ENCODE assay signal across 25 cellular contexts in genomic region chr3:33885496-33885895, GRCh38.
"Had no signal": no experiment of that assay in that cellular context is flagged by ENCODE, and none has a peak within 500 bp of the region (broad histone marks: within the 10 kb centered on the region; RNA-seq: fewer than 3 reads in every experiment).

No MANE protein-coding gene starts in this region.

- H3K4me3 ChIP-seq: breast epithelium, coronary artery, esophagus squamous epithelium, gastrocnemius medialis, left lung, lung, thyroid gland, uterus had no signal

- ATAC-seq: activated CD4-positive, CD25-positive, alpha-beta regulatory T cell treated with anti-CD3 and anti-CD28 coated beads, Interleukin-2, amount 50 U/mL, for 24 hours; activated CD8-positive, alpha-beta T cell treated with anti-CD3 and anti-CD28 coated beads, Interleukin-2, amount 10 ng/mL, durations not matched to agents 7 days and 5 days; activated T-helper 17 cell treated with anti-CD3 and anti-CD28 coated beads, Interleukin-2, amount 50 U/mL, for 72 hours; gastrocnemius medialis; left lung; naive thymus-derived CD8-positive, alpha-beta T cell; sciatic nerve; stimulated activated naive B cell treated with anti-CD40 and anti-IgM and Interleukin-4, amounts not matched to agents 10 μg/mL and 1 μg/mL and 100 μg/mL, for 72 hours had no signal

- H3K27ac Mint-ChIP-seq: activated CD4-positive, alpha-beta T cell treated with anti-CD3 and anti-CD28 coated beads, Interleukin-2, amount 10 ng/mL, durations not matched to agents 7 days and 5 days; activated CD8-positive, alpha-beta T cell treated with anti-CD3 and anti-CD28 coated beads, Interleukin-2, amount 10 ng/mL, durations not matched to agents 7 days and 5 days; activated naive CD4-positive, alpha-beta T cell treated with anti-CD3 and anti-CD28 coated beads, Interleukin-2, amount 50 U/mL, for 72 hours; activated T-helper 17 cell treated with anti-CD3 and anti-CD28 coated beads, Interleukin-2, amount 50 U/mL, for 72 hours; mesothelial cell of epicardium; stimulated activated naive B cell treated with anti-CD40 and anti-IgM and Interleukin-4, amounts not matched to agents 10 μg/mL and 1 μg/mL and 100 μg/mL, for 72 hours; T-helper 2 cell treated with Interferon-gamma antibody and Interleukin-4, amounts not matched to agents 5 μg/mL and 100 μg/mL, for 36 hours had no signal

- DNase-seq: activated CD4-positive, alpha-beta T cell treated with anti-CD3 and anti-CD28 coated beads, Interleukin-2, amount 10 ng/mL, durations not matched to agents 7 days and 5 days; activated CD8-positive, alpha-beta T cell treated with anti-CD3 and anti-CD28 coated beads, Interleukin-2, amount 10 ng/mL, durations not matched to agents 7 days and 5 days; esophagus squamous epithelium; gastrocnemius medialis; hippocampal formation; kidney glomerular epithelial cell; left lung; naive thymus-derived CD8-positive, alpha-beta T cell; posterior cingulate gyrus; small intestine; stimulated activated CD4-positive, alpha-beta T cell treated with anti-CD3 and anti-CD28 coated beads, Interleukin-2, amount 100 ng/mL, for 24 hours; stimulated activated naive B cell treated with anti-CD40 and anti-IgM and Interleukin-4, amounts not matched to agents 10 μg/mL and 1 μg/mL and 100 μg/mL, for 72 hours; thyroid gland; uterus had no signal

- H3K9me3 ChIP-seq: breast epithelium, esophagus squamous epithelium, gastrocnemius medialis, left lung, thyroid gland, uterus had no signal

- H3K4me3 Mint-ChIP-seq: activated CD4-positive, alpha-beta T cell treated with anti-CD3 and anti-CD28 coated beads, Interleukin-2, amount 10 ng/mL, durations not matched to agents 7 days and 5 days; activated CD8-positive, alpha-beta T cell treated with anti-CD3 and anti-CD28 coated beads, Interleukin-2, amount 10 ng/mL, durations not matched to agents 7 days and 5 days; activated T-helper 17 cell treated with anti-CD3 and anti-CD28 coated beads, Interleukin-2, amount 50 U/mL, for 72 hours; central memory CD8-positive, alpha-beta T cell; mesothelial cell of epicardium; naive thymus-derived CD8-positive, alpha-beta T cell; stimulated activated naive B cell treated with anti-CD40 and anti-IgM and Interleukin-4, amounts not matched to agents 10 μg/mL and 1 μg/mL and 100 μg/mL, for 72 hours; T-helper 2 cell treated with Interferon-gamma antibody and Interleukin-4, amounts not matched to agents 5 μg/mL and 100 μg/mL, for 36 hours had no signal

- H3K4me1 ChIP-seq: breast epithelium, uterus had no signal

- H3K27me3 Mint-ChIP-seq: activated CD4-positive, alpha-beta T cell treated with anti-CD3 and anti-CD28 coated beads, Interleukin-2, amount 10 ng/mL, durations not matched to agents 7 days and 5 days; central memory CD8-positive, alpha-beta T cell; stimulated activated naive B cell treated with anti-CD40 and anti-IgM and Interleukin-4, amounts not matched to agents 10 μg/mL and 1 μg/mL and 100 μg/mL, for 72 hours had no signal

- H3K36me3 Mint-ChIP-seq: activated naive CD4-positive, alpha-beta T cell treated with anti-CD3 and anti-CD28 coated beads, Interleukin-2, amount 50 U/mL, for 72 hours; mesothelial cell of epicardium; naive thymus-derived CD8-positive, alpha-beta T cell had no signal

- H3K27me3 ChIP-seq: breast epithelium, esophagus squamous epithelium, gastrocnemius medialis, thyroid gland, uterus had no signal

- H3K9me3 Mint-ChIP-seq: activated CD4-positive, alpha-beta T cell treated with anti-CD3 and anti-CD28 coated beads, Interleukin-2, amount 10 ng/mL, durations not matched to agents 7 days and 5 days; activated naive CD4-positive, alpha-beta T cell treated with anti-CD3 and anti-CD28 coated beads, Interleukin-2, amount 50 U/mL, for 72 hours; activated T-helper 17 cell treated with anti-CD3 and anti-CD28 coated beads, Interleukin-2, amount 50 U/mL, for 72 hours; central memory CD8-positive, alpha-beta T cell; mesothelial cell of epicardium; naive thymus-derived CD8-positive, alpha-beta T cell; stimulated activated naive B cell treated with anti-CD40 and anti-IgM and Interleukin-4, amounts not matched to agents 10 μg/mL and 1 μg/mL and 100 μg/mL, for 72 hours; T-helper 2 cell treated with Interferon-gamma antibody and Interleukin-4, amounts not matched to agents 5 μg/mL and 100 μg/mL, for 36 hours had no signal

- H3K36me3 ChIP-seq: breast epithelium, esophagus squamous epithelium, gastrocnemius medialis, left lung, thyroid gland, uterus had no signal

- H3K27ac ChIP-seq: breast epithelium, coronary artery, esophagus squamous epithelium, gastrocnemius medialis, left lung, thyroid gland, uterus, VCaP had no signal
